40 cellular contexts compared by ENCODE assay signal in genomic region chr2:15656090-15656489, GRCh38.
"Had no signal": no experiment of that assay in that cellular context is flagged by ENCODE, and none has a peak within 500 bp of the region (broad histone marks: within the 10 kb centered on the region; RNA-seq: fewer than 3 reads in every experiment).

No MANE protein-coding gene starts in this region.

- H3K4me3 Mint-ChIP-seq: activated B cell treated with CpG ODN at 0.5 μM for 24 hours; activated CD4-positive, alpha-beta memory T cell treated with anti-CD3 and anti-CD28 coated beads for 36 hours; activated CD4-positive, alpha-beta T cell treated with anti-CD3 and anti-CD28 coated beads, Interleukin-2, amount 10 ng/mL, durations not matched to agents 24 days and 14 days; activated CD8-positive, alpha-beta T cell treated with anti-CD3 and anti-CD28 coated beads for 36 hours; activated naive CD4-positive, alpha-beta T cell treated with anti-CD3 and anti-CD28 coated beads for 36 hours; activated naive CD8-positive, alpha-beta T cell treated with anti-CD3 and anti-CD28 coated beads for 36 hours; activated T-cell treated with anti-CD3 and anti-CD28 coated beads, Interleukin-2, amount 50 U/mL, for 4 hours; activated T-cell treated with anti-CD3 and anti-CD28 coated beads, Interleukin-2, amount 50 U/mL, for 72 hours; activated T-helper 1 cell treated with anti-CD3 and anti-CD28 coated beads, Interleukin-12 subunit alpha, Interleukin-12 subunit beta, Interleukin-2, Interleukin-4 antibody, amounts not matched to agents 30 ng/mL and 10 ng/mL and 1 ng/mL, durations not matched to agents 14 hours and 24 hours and 36 hours; activated T-helper 17 cell treated with anti-CD3 and anti-CD28 coated beads, Interleukin-2, amount 50 U/mL, for 72 hours; central memory CD8-positive, alpha-beta T cell; T-helper 1 cell treated with Interleukin-12 subunit alpha and Interleukin-12 subunit beta and Interleukin-4 antibody, amounts not matched to agents 30 μg/mL and 1 μg/mL, for 36 hours; T-helper 2 cell treated with Interferon-gamma antibody and Interleukin-4, amounts not matched to agents 5 μg/mL and 100 μg/mL, for 36 hours had no signal

- H3K27ac ChIP-seq: adrenal gland, body of pancreas, brain microvascular endothelial cell, breast epithelium, cardiac muscle cell, VCaP had no signal

- H3K4me1 Mint-ChIP-seq: activated B cell treated with CpG ODN at 0.5 μM for 24 hours; activated CD4-positive, alpha-beta T cell treated with anti-CD3 and anti-CD28 coated beads, Interleukin-2, amount 10 ng/mL, durations not matched to agents 24 days and 14 days; activated naive CD8-positive, alpha-beta T cell treated with anti-CD3 and anti-CD28 coated beads for 36 hours; activated T-helper 17 cell treated with anti-CD3 and anti-CD28 coated beads, Interleukin-2, amount 50 U/mL, for 72 hours; central memory CD8-positive, alpha-beta T cell had no signal

- FAIRE-seq: astrocyte, TTC549 had no signal

- H3K36me3 ChIP-seq: adrenal gland, brain microvascular endothelial cell, breast epithelium, cardiac muscle cell had no signal

- H3K9me3 ChIP-seq: adrenal gland, body of pancreas, breast epithelium had no signal

- H3K36me3 Mint-ChIP-seq: activated CD4-positive, alpha-beta memory T cell treated with anti-CD3 and anti-CD28 coated beads for 36 hours; activated naive CD4-positive, alpha-beta T cell treated with anti-CD3 and anti-CD28 coated beads, Interleukin-2, amount 50 U/mL, for 72 hours; activated naive CD8-positive, alpha-beta T cell treated with anti-CD3 and anti-CD28 coated beads for 36 hours had no signal

- H3K27ac Mint-ChIP-seq: activated B cell treated with CpG ODN at 0.5 μM for 24 hours; activated CD4-positive, alpha-beta memory T cell treated with anti-CD3 and anti-CD28 coated beads for 36 hours; activated CD4-positive, alpha-beta T cell treated with anti-CD3 and anti-CD28 coated beads, Interleukin-2, amount 10 ng/mL, durations not matched to agents 24 days and 14 days; activated CD8-positive, alpha-beta T cell treated with anti-CD3 and anti-CD28 coated beads for 36 hours; activated naive CD4-positive, alpha-beta T cell treated with anti-CD3 and anti-CD28 coated beads for 36 hours; activated naive CD4-positive, alpha-beta T cell treated with anti-CD3 and anti-CD28 coated beads, Interleukin-2, amount 50 U/mL, for 72 hours; activated naive CD8-positive, alpha-beta T cell treated with anti-CD3 and anti-CD28 coated beads for 36 hours; activated T-cell treated with anti-CD3 and anti-CD28 coated beads, Interleukin-2, amount 50 U/mL, for 72 hours; activated T-helper 1 cell treated with anti-CD3 and anti-CD28 coated beads, Interleukin-12 subunit alpha, Interleukin-12 subunit beta, Interleukin-2, Interleukin-4 antibody, amounts not matched to agents 30 ng/mL and 10 ng/mL and 1 ng/mL, durations not matched to agents 14 hours and 24 hours and 36 hours; activated T-helper 17 cell treated with anti-CD3 and anti-CD28 coated beads, Interleukin-2, amount 50 U/mL, for 72 hours; T-helper 1 cell treated with Interleukin-12 subunit alpha and Interleukin-12 subunit beta and Interleukin-4 antibody, amounts not matched to agents 30 μg/mL and 1 μg/mL, for 36 hours; T-helper 2 cell treated with Interferon-gamma antibody and Interleukin-4, amounts not matched to agents 5 μg/mL and 100 μg/mL, for 36 hours had no signal

- H3K27me3 ChIP-seq: adrenal gland, body of pancreas, brain microvascular endothelial cell, breast epithelium, cardiac muscle cell had no signal

- H3K9me3 Mint-ChIP-seq: activated CD4-positive, alpha-beta memory T cell treated with anti-CD3 and anti-CD28 coated beads for 36 hours; activated CD4-positive, alpha-beta T cell treated with anti-CD3 and anti-CD28 coated beads, Interleukin-2, amount 10 ng/mL, durations not matched to agents 24 days and 14 days; activated CD8-positive, alpha-beta T cell treated with anti-CD3 and anti-CD28 coated beads for 36 hours; activated naive CD4-positive, alpha-beta T cell treated with anti-CD3 and anti-CD28 coated beads for 36 hours; activated naive CD8-positive, alpha-beta T cell treated with anti-CD3 and anti-CD28 coated beads for 36 hours; activated T-cell treated with anti-CD3 and anti-CD28 coated beads, Interleukin-2, amount 50 U/mL, for 4 hours; activated T-cell treated with anti-CD3 and anti-CD28 coated beads, Interleukin-2, amount 50 U/mL, for 72 hours; activated T-helper 1 cell treated with anti-CD3 and anti-CD28 coated beads, Interleukin-12 subunit alpha, Interleukin-12 subunit beta, Interleukin-2, Interleukin-4 antibody, amounts not matched to agents 30 ng/mL and 10 ng/mL and 1 ng/mL, durations not matched to agents 14 hours and 24 hours and 36 hours; central memory CD8-positive, alpha-beta T cell; T-helper 1 cell treated with Interleukin-12 subunit alpha and Interleukin-12 subunit beta and Interleukin-4 antibody, amounts not matched to agents 30 μg/mL and 1 μg/mL, for 36 hours; T-helper 2 cell treated with Interferon-gamma antibody and Interleukin-4, amounts not matched to agents 5 μg/mL and 100 μg/mL, for 36 hours had no signal

- DNase-seq: activated B cell treated with CpG ODN at 0.5 μM for 24 hours; activated CD4-positive, alpha-beta memory T cell treated with anti-CD3 and anti-CD28 coated beads for 36 hours; activated CD4-positive, alpha-beta T cell treated with anti-CD3 and anti-CD28 coated beads for 4 hours; activated CD4-positive, alpha-beta T cell treated with anti-CD3 and anti-CD28 coated beads, Interleukin-2, amount 10 ng/mL, durations not matched to agents 24 days and 14 days; activated CD4-positive, alpha-beta T cell treated with anti-CD3 and anti-CD28 coated beads, Interleukin-2, amount 50 U/mL, for 1 hour; activated CD4-positive, alpha-beta T cell treated with anti-CD3 and anti-CD28 coated beads, Interleukin-2, amount 50 U/mL, for 4 hours; activated CD4-positive, CD25-positive, alpha-beta regulatory T cell treated with anti-CD3 and anti-CD28 coated beads, Interleukin-2, amount 50 U/mL, for 72 hours; activated CD8-positive, alpha-beta memory T cell treated with anti-CD3 and anti-CD28 coated beads, Interleukin-2, amount 50 U/mL, for 4 hours; activated CD8-positive, alpha-beta T cell treated with anti-CD3 and anti-CD28 coated beads for 36 hours; activated effector memory CD4-positive, alpha-beta T cell treated with anti-CD3 and anti-CD28 coated beads, Interleukin-2, amount 50 U/mL, for 16 hours; activated gamma-delta T cell treated with Interleukin-2 at 50 U/mL for 16 hours; activated naive CD4-positive, alpha-beta T cell; activated naive CD4-positive, alpha-beta T cell treated with anti-CD3 and anti-CD28 coated beads for 36 hours; activated naive CD4-positive, alpha-beta T cell treated with anti-CD3 and anti-CD28 coated beads, Interleukin-2, amount 50 U/mL, for 16 hours; activated naive CD8-positive, alpha-beta T cell treated with anti-CD3 and anti-CD28 coated beads for 36 hours; activated T-cell treated with anti-CD3 and anti-CD28 coated beads for 4 hours; activated T-cell treated with anti-CD3 and anti-CD28 coated beads, Interleukin-2, amount 50 U/mL, for 1 hour; activated T-cell treated with anti-CD3 and anti-CD28 coated beads, Interleukin-2, amount 50 U/mL, for 4 hours; activated T-cell treated with anti-CD3 and anti-CD28 coated beads, Interleukin-2, amount 50 U/mL, for 72 hours; adrenal gland; amniotic stem cell; aorta; body of pancreas; brain microvascular endothelial cell; caudate nucleus; cerebellar nuclear complex; T-helper 1 cell; T-helper 2 cell; T-helper 9 cell had no signal

- H3K27me3 Mint-ChIP-seq: activated CD4-positive, alpha-beta memory T cell treated with anti-CD3 and anti-CD28 coated beads for 36 hours; activated CD4-positive, alpha-beta T cell treated with anti-CD3 and anti-CD28 coated beads, Interleukin-2, amount 10 ng/mL, durations not matched to agents 24 days and 14 days; activated naive CD8-positive, alpha-beta T cell treated with anti-CD3 and anti-CD28 coated beads for 36 hours had no signal

- H3K4me1 ChIP-seq: adrenal gland, body of pancreas, breast epithelium had no signal

- H3K4me3 ChIP-seq: adrenal gland, body of pancreas, breast epithelium, cardiac muscle cell had no signal
